Comparison of ENCODE assay signal across 8 cellular contexts in the genomic region with DNA sequence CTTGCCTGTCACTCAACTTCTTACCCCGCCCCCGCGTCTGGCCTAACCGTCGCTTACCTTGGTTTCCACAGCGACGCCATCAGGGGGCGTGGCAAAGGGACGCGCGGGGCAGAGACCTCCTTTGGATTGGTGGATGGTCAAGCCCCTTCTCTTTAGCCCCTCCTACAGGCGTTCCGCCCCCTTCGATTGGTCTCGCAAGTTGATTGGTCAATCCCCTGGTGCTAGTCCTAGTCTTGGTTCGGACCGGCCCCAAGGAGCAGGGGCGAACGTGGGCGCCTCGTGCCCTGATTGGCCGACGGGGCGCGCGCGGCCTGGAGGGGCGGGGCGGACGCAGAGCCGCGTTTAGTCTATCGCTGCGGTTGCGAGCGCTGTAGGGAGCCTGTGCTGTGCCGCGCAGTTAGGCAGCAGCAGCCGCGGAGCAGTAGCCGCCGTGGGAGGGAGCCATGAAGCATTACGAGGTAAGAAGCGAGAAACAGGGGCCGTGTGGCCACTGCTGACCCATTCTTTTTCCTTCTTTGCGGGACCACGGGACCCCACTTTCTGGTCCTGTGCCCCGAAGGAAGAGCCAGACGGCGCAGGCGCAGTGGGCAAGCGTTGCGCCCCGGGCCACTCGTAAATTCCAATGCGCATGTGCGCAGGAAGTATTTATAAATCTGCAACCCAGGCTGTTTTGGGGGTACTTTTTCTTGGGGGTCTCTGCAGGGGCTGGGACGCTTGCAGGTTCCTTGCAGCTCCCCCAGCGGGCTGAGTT. TPM values are rescaled to one million over a fixed set of nuclear protein-coding genes. Genes with fewer than 3 reads are reported as not detected.
DNase-seq lines count a peak whose midpoint lies in the region; ATAC-seq and TF ChIP-seq lines count a peak whose summit lies in the region.

A gene with protein sequence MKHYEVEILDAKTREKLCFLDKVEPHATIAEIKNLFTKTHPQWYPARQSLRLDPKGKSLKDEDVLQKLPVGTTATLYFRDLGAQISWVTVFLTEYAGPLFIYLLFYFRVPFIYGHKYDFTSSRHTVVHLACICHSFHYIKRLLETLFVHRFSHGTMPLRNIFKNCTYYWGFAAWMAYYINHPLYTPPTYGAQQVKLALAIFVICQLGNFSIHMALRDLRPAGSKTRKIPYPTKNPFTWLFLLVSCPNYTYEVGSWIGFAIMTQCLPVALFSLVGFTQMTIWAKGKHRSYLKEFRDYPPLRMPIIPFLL (plus strand): TSS at position 341 of the 751 bp plus-strand sequence. CDS start 103 bp downstream, at position 444.

- ATAC-seq in HG02623 (IDR thresholded peaks at IDR 0.05; ENCODE audit: unreplicated experiment) (peak; percentile 94), omental fat pad (ENCODE audit: low FRiP score) (peak; percentile 99)

- POLR2A ChIA-PET in GM10248 (lab: Yijun Ruan, JAX) = interaction anchor here (1.0 kb wide), 1 partner anchor 11 kb away, joined by 3 read pairs; a partner anchor contains a TSS

- peak; percentile 99 for DNase-seq in GM10248 (ENCODE audit: extremely low spot score)
- DNase-seq in NCI-H1105 (lab: John Stamatoyannopoulos, UW) = peak; percentile 100
- DNase-seq in SKM-1 treated with dmso at 0.1 percent for 144 hours (lab: John Stamatoyannopoulos, UW; ENCODE audit: unreplicated experiment) = peak; percentile 99
- peak; percentile 96 for DNase-seq in glomerular endothelial cell (ENCODE audit: extremely low read depth, low read depth, low spot score)
- DNase-seq in omental fat pad (ENCODE audit: low spot score) = peak; percentile 99
- peak; percentile 100 for DNase-seq in testis

- no peaks in the 10 kb centered on the region for H3K27me3 Mint-ChIP-seq in activated naive CD8-positive, alpha-beta T cell

- H3K4me3 ChIP-seq in testis = peak within 1 kb of the TSS; percentile 66 to 74

- CTCF ChIA-PET in GM10248 (lab: Yijun Ruan, JAX) = interaction anchor here (1.1 to 2.8 kb wide), 3 partner anchors 8 to 27 kb away, joined by 3 to 10 read pairs (median 5); a partner anchor contains a TSS

- WGBS in testis, 2 donors = 0 to 1% methylated on average over 29 to 57 of the region's 59 CpGs

- no peaks in the 10 kb centered on the region for H3K9me3 ChIP-seq in testis

- TF ChIP-seq POLR2A in testis (IDR thresholded peaks at IDR 0.05) = peak; percentile 96

- peak within 1 kb of the TSS; percentile 96 for H3K27ac Mint-ChIP-seq in activated naive CD8-positive, alpha-beta T cell

- no peaks in the 10 kb centered on the region for H3K36me3 Mint-ChIP-seq in activated naive CD8-positive, alpha-beta T cell

- intact Hi-C loops in testis (cut with DNase I; ENCODE audit: low total_unique reads) = no loop called here

- H3K4me1 Mint-ChIP-seq in activated naive CD8-positive, alpha-beta T cell (ENCODE audit: low read depth) = peaks cover 39% of the 10 kb centered on the region

- no peaks in the 10 kb centered on the region for H3K36me3 ChIP-seq in testis (ENCODE audit: low read depth, missing control alignments)

- no peaks in the 10 kb centered on the region for H3K9me3 Mint-ChIP-seq in activated naive CD8-positive, alpha-beta T cell (ENCODE audit: low read depth)

- peak within 1 kb of the TSS; percentile 95 for H3K4me3 Mint-ChIP-seq in activated naive CD8-positive, alpha-beta T cell

- H3K27ac ChIP-seq in testis = peak within 1 kb of the TSS; percentile 85 to 94

- no peaks in the 10 kb centered on the region for H3K27me3 ChIP-seq in testis

- H3K4me1 ChIP-seq in testis = peaks cover 24% of the 10 kb centered on the region

- TF ChIP-seq CTCF in GM10248 (IDR thresholded peaks at IDR 0.05; ENCODE audit: control extremely low read depth, extremely low read depth, low read depth, missing control alignments) (no peak), omental fat pad (IDR thresholded peaks at IDR 0.05) (no peak), testis (IDR thresholded peaks at IDR 0.05) (no peak)

RNA-seq across cellular contexts. Expression of the gene that starts here (rescaled TPM):
- total RNA-seq in glomerular endothelial cell = 42.7 and 43.8 TPM in 2 replicates
- total RNA-seq in omental fat pad = 10 to 100 TPM; 32.9 to 58.1 (median 46.8) TPM
- total RNA-seq in testis = 100 to 1,000 TPM; 164 to 192 TPM
- polyA plus RNA-seq in testis (ENCODE audit: insufficient read depth, low read depth, low replicate concordance) = 418 TPM

Comparison
In these comparisons a context has a peak if more than half of its experiments do, and no peak if none do; other contexts are left out.
1. Peak in every context shown above with its lines: DNase-seq, ATAC-seq, H3K4me3 ChIP-seq and H3K27ac ChIP-seq.